17 cellular contexts compared by ENCODE assay signal in the genomic region with DNA sequence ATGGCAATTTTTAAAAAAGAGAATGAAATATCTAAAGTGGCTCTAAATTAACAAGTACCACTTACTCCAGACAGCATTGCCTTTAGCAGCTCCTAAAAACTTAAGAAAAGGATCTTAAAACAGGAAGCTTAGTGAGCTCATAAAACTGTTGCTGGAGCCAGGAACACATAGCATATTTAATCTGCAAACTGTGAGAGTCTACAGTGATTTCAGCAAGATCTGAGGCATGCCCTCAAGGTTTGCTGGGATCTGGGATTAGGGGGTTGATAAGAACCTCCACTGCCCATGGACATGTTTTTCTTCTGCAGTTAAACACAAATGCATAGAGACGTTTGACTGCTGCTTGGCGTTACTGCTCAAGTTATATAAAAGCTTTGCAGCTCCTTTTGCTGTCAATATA. TPM values are rescaled to one million over a fixed set of nuclear protein-coding genes. Genes with fewer than 3 reads are reported as not detected.
DNase-seq lines count a peak whose midpoint lies in the region; ATAC-seq and TF ChIP-seq lines count a peak whose summit lies in the region.
"Had no signal": no experiment of that assay in that cellular context is flagged by ENCODE, and none has a peak within 500 bp of the region (broad histone marks: within the 10 kb centered on the region; RNA-seq: fewer than 3 reads in every experiment).

No MANE protein-coding gene starts in this region.

- H3K27me3 ChIP-seq in DND-41 (ENCODE audit: insufficient read depth, low read length, poor library complexity) (no peaks in the 10 kb centered on the region), PC-3 (ENCODE audit: low read length) (no peaks in the 10 kb centered on the region), esophagus muscularis mucosa (no peaks in the 10 kb centered on the region), Caco-2 (replicated peaks; ENCODE audit: control insufficient read depth, insufficient read depth, low read length) (no peaks in the 10 kb centered on the region; the same call in none of the 2 replicates)

- H3F3A ChIP-seq in PC-3 (ENCODE audit: low read length, unreplicated experiment) = no peaks in the 10 kb centered on the region

- H3K4me3 ChIP-seq in DND-41 (ENCODE audit: low read depth in 1 of 2, low read length in 2 of 2) = no peak overlapping the region
- H3K4me3 ChIP-seq in PC-3 (ENCODE audit: low read length) = peak overlapping the region; percentile 92; the same call in 1 of the 2 replicates
- no peak overlapping the region for H3K4me3 ChIP-seq in esophagus muscularis mucosa
- no peak overlapping the region for H3K4me3 ChIP-seq in Caco-2 (ENCODE audit: low read depth, low read length)

- DNase-seq in DND-41 (no peak), PC-3 (peak; percentile 31), esophagus muscularis mucosa (ENCODE audit: extremely low spot score) (no peak), neural crest cell (ENCODE audit: low read depth, low spot score) (no peak), hepatic stellate cell (ENCODE audit: low spot score) (no peak), C1 segment of cervical spinal cord (lab: John Stamatoyannopoulos, UW) (no peak), Caco-2 (no peak)
- DNase-seq in natural killer cell treated with Interleukin-12 subunit alpha and Interleukin-12 subunit beta and Interleukin-15 and Interleukin-18, amount 100 ng/mL, for 72 hours (ENCODE audit: low spot score) = no peak
- DNase-seq: activated CD4-positive, alpha-beta T cell treated with anti-CD3 and anti-CD28 coated beads for 36 hours; DMS153; hypothalamus; NCI-H187 treated with DMSO at 0.1 percent for 48 hours; NCI-H69; RPMI8226; stimulated activated naive CD8-positive, alpha-beta T cell treated with anti-CD3 and anti-CD28 coated beads, Interleukin-15, Interleukin-2, amounts not matched to agents 100 U/mL and 50 U/mL, for 24 hours had no signal

- TF ChIP-seq CTCF in DND-41 (IDR thresholded peaks at IDR 0.05; ENCODE audit: borderline replicate concordance, extremely low read depth, low read length, poor library complexity, severe bottlenecking) (no peak), PC-3 (conservative IDR thresholded peaks at IDR 0.05; ENCODE audit: low read depth, low read length) (no peak), esophagus muscularis mucosa (IDR thresholded peaks at IDR 0.05) (no peak), neural crest cell (conservative IDR thresholded peaks at IDR 0.05) (no peak), Caco-2 (IDR thresholded peaks at IDR 0.05; ENCODE audit: insufficient read depth in 1 of 2, low read depth in 1 of 2, low read length in 1 of 2, severe bottlenecking in 1 of 2, unreplicated experiment in 1 of 2) (no peak)

- H2AFZ ChIP-seq in DND-41 (ENCODE audit: low read depth, low read length) = no peak overlapping the region
- H2AFZ ChIP-seq in PC-3 (ENCODE audit: low read length) = no peak overlapping the region

- H3K27ac ChIP-seq in DND-41 (ENCODE audit: low read length) = no peak overlapping the region
- H3K27ac ChIP-seq in PC-3 (ENCODE audit: low read length) = peak overlapping the region; percentile 10
- peak overlapping the region; percentile 15 to 95 (median 20) for H3K27ac ChIP-seq in esophagus muscularis mucosa (replicated peaks in 1 of 4)

- H3K27me3 Mint-ChIP-seq in neural crest cell (ENCODE audit: low read depth) = no peaks in the 10 kb centered on the region
- H3K27me3 Mint-ChIP-seq in natural killer cell treated with Interleukin-12 subunit alpha and Interleukin-12 subunit beta and Interleukin-15 and Interleukin-18, amount 100 ng/mL, for 72 hours = peaks cover 28 to 54% of the 10 kb centered on the region in 2 donors
- peaks cover 33% of the 10 kb centered on the region for H3K27me3 Mint-ChIP-seq in Caco-2 (ENCODE audit: insufficient read depth, unreplicated experiment)

- H4K20me1 ChIP-seq in DND-41 (ENCODE audit: insufficient read depth, low read length) (peaks cover 17% of the 10 kb centered on the region; the same call in 1 of the 2 replicates), PC-3 (ENCODE audit: low read length) (0 out of 2 replicates have a peak, but pooled peaks cover 6% of the 10 kb centered on the region)

- TF ChIP-seq POLR2A in esophagus muscularis mucosa (IDR thresholded peaks at IDR 0.05; ENCODE audit: low read depth) = no peak

- H3K9me3 ChIP-seq in DND-41 (ENCODE audit: insufficient read depth, low read length, severe bottlenecking) (no peaks in the 10 kb centered on the region), PC-3 (ENCODE audit: low read length) (no peaks in the 10 kb centered on the region), esophagus muscularis mucosa (no peaks in the 10 kb centered on the region), Caco-2 (no peaks in the 10 kb centered on the region)

- intact Hi-C loops in PC-3 (cut with micrococcal nuclease) = loop anchor here (2.0 to 10.0 kb wide), 4 partner anchors 61 to 342 kb away; no protein-coding TSS in a partner anchor
- intact Hi-C loops in esophagus muscularis mucosa (cut with DNase I) = loop anchor here (10.0 kb wide), 2 partner anchors 258 to 262 kb away; no protein-coding TSS in a partner anchor
- intact Hi-C loops in Caco-2 (cut with micrococcal nuclease; ENCODE audit: unreplicated experiment) = no loop called here

- H3K4me1 ChIP-seq in DND-41 (ENCODE audit: insufficient read depth, low read length) (peaks cover 30% of the 10 kb centered on the region), PC-3 (ENCODE audit: insufficient read depth, low read length) (peaks cover 43% of the 10 kb centered on the region), esophagus muscularis mucosa (peaks cover 11 to 75% (median 69%) of the 10 kb centered on the region in 4 donors), Caco-2 (peaks cover 4% of the 10 kb centered on the region; the same call in 1 of the 2 replicates)

- no peaks in the 10 kb centered on the region for H3K9me3 Mint-ChIP-seq in neural crest cell
- H3K9me3 Mint-ChIP-seq in natural killer cell treated with Interleukin-12 subunit alpha and Interleukin-12 subunit beta and Interleukin-15 and Interleukin-18, amount 100 ng/mL, for 72 hours = no peaks in the 10 kb centered on the region
- H3K9me3 Mint-ChIP-seq in Caco-2 (ENCODE audit: unreplicated experiment) = no peaks in the 10 kb centered on the region
- H3K9me3 Mint-ChIP-seq: activated naive CD4-positive, alpha-beta T cell treated with anti-CD3 and anti-CD28 coated beads, Interleukin-2, amount 50 U/mL, for 72 hours; T-helper 1 cell treated with Interleukin-12 subunit alpha and Interleukin-12 subunit beta and Interleukin-4 antibody, amounts not matched to agents 30 μg/mL and 1 μg/mL, for 36 hours had no signal

- no peaks in the 10 kb centered on the region for H3K9me2 ChIP-seq in PC-3 (replicated peaks; ENCODE audit: low read length)

- POLR2A ChIA-PET in PC-3 (lab: Charles Lee; ENCODE audit: unreplicated experiment) (interaction anchor here (1.0 kb wide), 1 partner anchor 62 kb away, joined by 6 read pairs; no protein-coding TSS in a partner anchor), Caco-2 (lab: Charles Lee) (no interaction called here)

- CTCF ChIA-PET in PC-3 (lab: Charles Lee) = interaction anchor here (0.7 kb wide), 1 partner anchor 63 kb away, joined by 3 read pairs; no protein-coding TSS in a partner anchor
- CTCF ChIA-PET in Caco-2 (lab: Charles Lee) = no interaction called here

- H3K79me2 ChIP-seq in DND-41 (ENCODE audit: insufficient read depth, low read length) (peaks cover 56% of the 10 kb centered on the region), PC-3 (ENCODE audit: low read length) (peaks cover 71% of the 10 kb centered on the region)

- WGBS in esophagus muscularis mucosa = 61% methylated on average over 2 of the region's 2 CpGs

- H3K36me3 Mint-ChIP-seq in neural crest cell (ENCODE audit: low read depth) (peaks cover 3% of the 10 kb centered on the region), Caco-2 (ENCODE audit: insufficient read depth, unreplicated experiment) (peaks cover 1% of the 10 kb centered on the region)
- H3K36me3 Mint-ChIP-seq in natural killer cell treated with Interleukin-12 subunit alpha and Interleukin-12 subunit beta and Interleukin-15 and Interleukin-18, amount 100 ng/mL, for 72 hours = no peaks in the 10 kb centered on the region

- H3K27ac Mint-ChIP-seq in neural crest cell (ENCODE audit: unreplicated experiment) (no peak overlapping the region), Caco-2 (ENCODE audit: unreplicated experiment) (no peak overlapping the region)
- H3K27ac Mint-ChIP-seq in natural killer cell treated with Interleukin-12 subunit alpha and Interleukin-12 subunit beta and Interleukin-15 and Interleukin-18, amount 100 ng/mL, for 72 hours = no peak overlapping the region
- H3K27ac Mint-ChIP-seq: activated CD4-positive, alpha-beta T cell treated with anti-CD3 and anti-CD28 coated beads for 36 hours; activated naive CD4-positive, alpha-beta T cell treated with anti-CD3 and anti-CD28 coated beads, Interleukin-2, amount 50 U/mL, for 72 hours; T-helper 1 cell treated with Interleukin-12 subunit alpha and Interleukin-12 subunit beta and Interleukin-4 antibody, amounts not matched to agents 30 μg/mL and 1 μg/mL, for 36 hours had no signal

- H3K36me3 ChIP-seq in DND-41 (ENCODE audit: insufficient read depth, low read length) (no peaks in the 10 kb centered on the region), PC-3 (ENCODE audit: low read depth, low read length) (no peaks in the 10 kb centered on the region), esophagus muscularis mucosa (no peaks in the 10 kb centered on the region), Caco-2 (ENCODE audit: control insufficient read depth, insufficient read depth, low read length) (no peaks in the 10 kb centered on the region)

- no TSS peak for BruUV-seq in PC-3 (replicated peaks; lab: Mats Ljungman, UMichigan)
- BruUV-seq in Caco-2 (replicated peaks; lab: Mats Ljungman, UMichigan) = no TSS peak

- ATAC-seq in DND-41 (ENCODE audit: insufficient read depth, low read depth) (no peak), PC-3 (0 out of 2 replicates have a peak, but pooled peaks have one; percentile 1)
- no peak for ATAC-seq in natural killer cell treated with Interleukin-12 subunit alpha and Interleukin-12 subunit beta and Interleukin-15 and Interleukin-18, amount 100 ng/mL, for 72 hours
- ATAC-seq: activated CD4-positive, alpha-beta T cell treated with anti-CD3 and anti-CD28 coated beads for 36 hours; activated naive CD4-positive, alpha-beta T cell treated with anti-CD3 and anti-CD28 coated beads, Interleukin-2, amount 50 U/mL, for 72 hours; stimulated activated naive CD8-positive, alpha-beta T cell treated with anti-CD3 and anti-CD28 coated beads, Interleukin-15, Interleukin-2, amounts not matched to agents 100 U/mL and 50 U/mL, for 24 hours had no signal

- no peak for TF ChIP-seq EP300 in esophagus muscularis mucosa (IDR thresholded peaks at IDR 0.05)

- no peak overlapping the region for H3K9ac ChIP-seq in DND-41 (ENCODE audit: low read depth, low read length)
- H3K9ac ChIP-seq in PC-3 (ENCODE audit: low read length) = no peak overlapping the region

- H3K4me2 ChIP-seq in DND-41 (ENCODE audit: insufficient read depth, low read length) (peak overlapping the region; percentile 9; the same call in 1 of the 2 replicates), PC-3 (ENCODE audit: low read length) (peak overlapping the region; percentile 85)

- H3K4me1 Mint-ChIP-seq in neural crest cell (peaks cover 76% of the 10 kb centered on the region), Caco-2 (ENCODE audit: low read depth, unreplicated experiment) (peaks cover 3% of the 10 kb centered on the region)
- H3K4me1 Mint-ChIP-seq in natural killer cell treated with Interleukin-12 subunit alpha and Interleukin-12 subunit beta and Interleukin-15 and Interleukin-18, amount 100 ng/mL, for 72 hours (ENCODE audit: low read depth in 2 of 2) = peaks cover 2 to 7% of the 10 kb centered on the region in 2 donors

- H3K4me3 Mint-ChIP-seq in neural crest cell (peak overlapping the region; percentile 96), Caco-2 (ENCODE audit: unreplicated experiment) (no peak overlapping the region)
- H3K4me3 Mint-ChIP-seq in natural killer cell treated with Interleukin-12 subunit alpha and Interleukin-12 subunit beta and Interleukin-15 and Interleukin-18, amount 100 ng/mL, for 72 hours = no peak overlapping the region
- H3K4me3 Mint-ChIP-seq: activated CD4-positive, alpha-beta T cell treated with anti-CD3 and anti-CD28 coated beads for 36 hours; T-helper 1 cell treated with Interleukin-12 subunit alpha and Interleukin-12 subunit beta and Interleukin-4 antibody, amounts not matched to agents 30 μg/mL and 1 μg/mL, for 36 hours had no signal

RNA-seq across cellular contexts. Expression of a gene that starts 3.8 kb away (rescaled TPM):
- 3.5 and 9.6 TPM in 2 replicates for total RNA-seq in PC-3 (2014; rRNA removed)
- total RNA-seq in esophagus muscularis mucosa = 10 to 100 TPM; 11.7 to 17.8 (median 13.3) TPM
- 136 and 141 TPM in 2 replicates for total RNA-seq in neural crest cell
- total RNA-seq in natural killer cell treated with Interleukin-12 subunit alpha and Interleukin-12 subunit beta and Interleukin-15 and Interleukin-18, amount 100 ng/mL, for 72 hours = 1 to 10 TPM in 1 of 2 donors, under 1 TPM in 1; 0.25 to 1.1 TPM
- 1.00 and 1.1 TPM in 2 replicates for total RNA-seq in Caco-2 (2022)
